In genomic region chr1:44707112-44707881, GRCh38 we compare ENCODE assay signal across 11 cellular contexts. TPM values are rescaled to one million over a fixed set of nuclear protein-coding genes. Genes with fewer than 3 reads are reported as not detected.
DNase-seq lines count a peak whose midpoint lies in the region; ATAC-seq, FAIRE-seq and TF ChIP-seq lines count a peak whose summit lies in the region.
"Had no signal": no experiment of that assay in that cellular context is flagged by ENCODE, and none has a peak within 500 bp of the region (broad histone marks: within the 10 kb centered on the region; RNA-seq: fewer than 3 reads in every experiment).

No MANE protein-coding gene starts in this region.

- peak overlapping the region; percentile 33; the same call in 1 of the 2 replicates for H3K27ac ChIP-seq in IMR-90 (ENCODE audit: insufficient read depth, low read length)
- no peak overlapping the region for H3K27ac ChIP-seq in GM12878 (ENCODE audit: control insufficient read depth, insufficient read depth)
- no peak overlapping the region for H3K27ac ChIP-seq in tibial nerve
- H3K27ac ChIP-seq in uterus: no peak overlapping the region
- H3K27ac ChIP-seq: SK-N-MC, testis had no signal

- SMC1A ChIA-PET in GM12878 (lab: Charles Lee; ENCODE audit: uncharacterized antibody, unreplicated experiment): interaction anchor here (0.6 to 1.6 kb wide), 5 partner anchors 10 to 68 kb away, joined by 3 to 11 read pairs (median 4); partner anchors contain the start of gene RPS8

- peak overlapping the region; percentile 73 for H2AFZ ChIP-seq in IMR-90 (replicated peaks; ENCODE audit: low read length, poor library complexity)
- H2AFZ ChIP-seq in GM12878 (ENCODE audit: control insufficient read depth, low read depth, low read length): peak overlapping the region; percentile 57

- no peak for FAIRE-seq in GM12878 (lab: Jason Lieb, UNC)

- in situ Hi-C loops in IMR-90 (cut with MboI; ENCODE audit: low sequenced_read_pairs): no loop called here
- in situ Hi-C loops in GM12878 (cut with MboI): no loop called here

- H3K18ac ChIP-seq in IMR-90 (ENCODE audit: low read depth, low read length): peak overlapping the region; percentile 24; the same call in 1 of the 2 replicates

- no peak for TF ChIP-seq POLR2A in IMR-90 (IDR thresholded peaks at IDR 0.05; ENCODE audit: low read depth, low read length)
- no peak for TF ChIP-seq POLR2A in GM12878 (IDR thresholded peaks at IDR 0.05; ENCODE audit: low read depth, low read length)
- no peak for TF ChIP-seq POLR2A in tibial nerve (IDR thresholded peaks at IDR 0.05)
- no peak for TF ChIP-seq POLR2A in uterus (IDR thresholded peaks at IDR 0.05)

- no peak overlapping the region for H4K91ac ChIP-seq in IMR-90 (ENCODE audit: insufficient read depth, low read depth, low read length)

- intact Hi-C loops in IMR-90 (cut with micrococcal nuclease): no loop called here
- intact Hi-C loops in GM12878 (cut with micrococcal nuclease; ENCODE audit: unreplicated experiment): no loop called here
- intact Hi-C loops in uterus (cut with DNase I; ENCODE audit: low total_unique reads): no loop called here

- H4K8ac ChIP-seq in IMR-90 (ENCODE audit: low read depth in 2 of 2, low read length in 2 of 2): peak overlapping the region in 1 of 2 experiments; percentile 69; a peak in 2 of 4 replicates

- no peak for TF ChIP-seq CTCF in IMR-90 (conservative IDR thresholded peaks at IDR 0.05; ENCODE audit: low read depth, low read length)
- no peak for TF ChIP-seq CTCF in GM12878 (IDR thresholded peaks at IDR 0.05 in 2 of 3, conservative IDR thresholded peaks at IDR 0.05 in 1 of 3; ENCODE audit: control insufficient read depth in 2 of 3, extremely low read depth in 1 of 3, insufficient read depth in 1 of 3, low read depth in 3 of 3, low read length in 3 of 3)
- TF ChIP-seq CTCF in tibial nerve (IDR thresholded peaks at IDR 0.05): no peak
- TF ChIP-seq CTCF in uterus (IDR thresholded peaks at IDR 0.05): no peak

- TF ChIP-seq RAD21 in IMR-90 (IDR thresholded peaks at IDR 0.05; ENCODE audit: low read length) (no peak), GM12878 (IDR thresholded peaks at IDR 0.05; ENCODE audit: insufficient read depth, low read depth, low read length) (no peak)

- peak overlapping the region; percentile 37 for H3K4ac ChIP-seq in IMR-90 (ENCODE audit: low read depth, low read length)

- peak overlapping the region; percentile 81 for H2BK5ac ChIP-seq in IMR-90 (ENCODE audit: low read depth, low read length, poor library complexity, severe bottlenecking)

- BruUV-seq in IMR-90 (replicated peaks; lab: Mats Ljungman, UMichigan): no TSS peak
- no TSS peak for BruUV-seq in GM12878 (replicated peaks; lab: Mats Ljungman, UMichigan)

- no peak overlapping the region for H3K9ac ChIP-seq in IMR-90 (ENCODE audit: low read depth, low read length)
- H3K9ac ChIP-seq in GM12878 (ENCODE audit: control insufficient read depth, insufficient read depth, low read length): no peak overlapping the region

- peak overlapping the region; percentile 75; the same call in 1 of the 2 replicates for H2BK120ac ChIP-seq in IMR-90 (ENCODE audit: low read depth, low read length)

- H3K9me1 ChIP-seq in IMR-90 (ENCODE audit: insufficient read depth, low read length): peaks cover 17% of the 10 kb centered on the region

- H3K14ac ChIP-seq in IMR-90 (replicated peaks; ENCODE audit: low read depth, low read length): peak overlapping the region; percentile 37

- H3K9me3 ChIP-seq in IMR-90 (ENCODE audit: control insufficient read depth, insufficient read depth, low read length) (no peaks in the 10 kb centered on the region), GM12878 (replicated peaks; ENCODE audit: control insufficient read depth, insufficient read depth, low read length) (no peaks in the 10 kb centered on the region), tibial nerve (no peaks in the 10 kb centered on the region), uterus (no peaks in the 10 kb centered on the region)
- H3K9me3 ChIP-seq: testis had no signal

- H3K4me2 ChIP-seq in IMR-90 (ENCODE audit: low read depth, low read length) (no peak overlapping the region; the same call in 1 of the 2 replicates), GM12878 (ENCODE audit: control insufficient read depth, insufficient read depth) (peak overlapping the region; percentile 9; the same call in 1 of the 2 replicates)

- dilution Hi-C loops in IMR-90 (cut with HindIII; ENCODE audit: low sequenced_read_pairs, unreplicated experiment): no loop called here

- no peak overlapping the region for H3K23ac ChIP-seq in IMR-90 (ENCODE audit: low read depth, low read length)

- H3K4me3 ChIP-seq in IMR-90 (ENCODE audit: insufficient read depth, low read depth, low read length) (no peak overlapping the region), GM12878 (no peak overlapping the region), tibial nerve (no peak overlapping the region), uterus (no peak overlapping the region)
- H3K4me3 ChIP-seq: SK-N-MC, testis had no signal

- CTCF ChIA-PET in IMR-90 (lab: Yijun Ruan, JAX): interaction anchor here (0.6 to 1.2 kb wide), 2 partner anchors 24 to 488 kb away, joined by 3 read pairs; partner anchors contain the start of gene RNU5D-1
- CTCF ChIA-PET in GM12878 (lab: Yijun Ruan, JAX): interaction anchor here (0.8 to 1.8 kb wide), 6 partner anchors 11 to 54 kb away, joined by 3 to 16 read pairs (median 4); no protein-coding TSS in a partner anchor

- H4K5ac ChIP-seq in IMR-90 (ENCODE audit: low read depth, low read length): no peak overlapping the region

- H3K4me1 ChIP-seq in IMR-90 (ENCODE audit: control insufficient read depth, insufficient read depth, low read length) (peaks cover 6% of the 10 kb centered on the region), GM12878 (ENCODE audit: control insufficient read depth, insufficient read depth, low read length) (peaks cover 14% of the 10 kb centered on the region; the same call in 1 of the 2 replicates), tibial nerve (peaks cover 0 to 12% (median 0%) of the 10 kb centered on the region in 4 donors), uterus (no peaks in the 10 kb centered on the region)
- H3K4me1 ChIP-seq: testis had no signal

- TF ChIP-seq EP300 in GM12878 (IDR thresholded peaks at IDR 0.05; ENCODE audit: borderline replicate concordance in 1 of 2, control insufficient read depth in 1 of 2, low read depth in 2 of 2, low read length in 2 of 2) (no peak), tibial nerve (IDR thresholded peaks at IDR 0.05) (no peak)

- DNase-seq in AG20443 (ENCODE audit: low spot score) (peak; percentile 88), IMR-90 (peak; percentile 94), GM12878 (ENCODE audit: low read depth, low spot score) (no peak), kidney tubule cell (ENCODE audit: low spot score) (peak; percentile 95), tibial nerve (ENCODE audit: low spot score in 2 of 2) (no peak), uterus (no peak)
- DNase-seq: testis had no signal

- no peak overlapping the region for H3K56ac ChIP-seq in IMR-90 (ENCODE audit: extremely low read depth, insufficient read depth, low read length)

- RAD21 ChIA-PET in GM12878 (lab: Charles Lee; ENCODE audit: unreplicated experiment): interaction anchor here (0.6 to 1.4 kb wide), 4 partner anchors 12 to 155 kb away, joined by 3 to 5 read pairs (median 3); no protein-coding TSS in a partner anchor

- ATAC-seq in IMR-90 (ENCODE audit: low read depth) (peak; percentile 90), GM12878 (no peak), HG03139 (IDR thresholded peaks at IDR 0.05; ENCODE audit: unreplicated experiment) (no peak), HG03280 (IDR thresholded peaks at IDR 0.05; ENCODE audit: unreplicated experiment) (no peak)

- H2AK5ac ChIP-seq in IMR-90 (ENCODE audit: low read depth, low read length): 0 out of 2 replicates have a peak overlapping the region, but pooled peaks have one; percentile 56

- POLR2A ChIA-PET in IMR-90 (lab: Charles Lee; ENCODE audit: unreplicated experiment): no interaction called here
- POLR2A ChIA-PET in GM12878 (lab: Charles Lee): interaction anchor here (0.7 to 1.1 kb wide), 4 partner anchors 10 to 94 kb away, joined by 3 to 5 read pairs (median 4); no protein-coding TSS in a partner anchor

- no CpG with 5 or more reads among the region's 6 CpGs for WGBS in IMR-90 (ENCODE audit: extremely low coverage in 2 of 2, insufficient read length in 1 of 2), 2 experiments
- 85% methylated on average over 6 of the region's 6 CpGs for WGBS in GM12878 (ENCODE audit: insufficient coverage, insufficient replicate concordance, low lambda C conversion rate, missing lambda C conversion rate)
- 77 to 81% methylated on average over 6 of the region's 6 CpGs for WGBS in tibial nerve, 2 donors

- no peak overlapping the region for H2AK9ac ChIP-seq in IMR-90 (replicated peaks; ENCODE audit: low read depth, low read length, poor library complexity)

- H3K36me3 ChIP-seq in IMR-90 (ENCODE audit: control insufficient read depth, insufficient read depth, low read length) (no peaks in the 10 kb centered on the region), GM12878 (ENCODE audit: control insufficient read depth in 2 of 2, insufficient read depth in 2 of 2, low read length in 1 of 2) (no peaks in the 10 kb centered on the region), tibial nerve (no peaks in the 10 kb centered on the region), uterus (no peaks in the 10 kb centered on the region)

- peak overlapping the region; percentile 43; the same call in 1 of the 2 replicates for H2BK20ac ChIP-seq in IMR-90 (ENCODE audit: low read depth, low read length)

- H4K20me1 ChIP-seq in IMR-90 (ENCODE audit: insufficient read depth, low read length) (no peaks in the 10 kb centered on the region), GM12878 (ENCODE audit: control insufficient read depth, insufficient read depth) (no peaks in the 10 kb centered on the region)

- no peaks in the 10 kb centered on the region for H3K79me1 ChIP-seq in IMR-90 (ENCODE audit: low read depth in 1 of 2, low read length in 2 of 2)

- peak overlapping the region; percentile 7; the same call in 1 of the 3 replicates for H2BK15ac ChIP-seq in IMR-90 (ENCODE audit: low read depth, low read length)

- H3K27me3 ChIP-seq in IMR-90 (ENCODE audit: control insufficient read depth, insufficient read depth, low read length) (no peaks in the 10 kb centered on the region), GM12878 (replicated peaks in 1 of 2; ENCODE audit: control insufficient read depth in 2 of 2, insufficient read depth in 2 of 2, low read length in 1 of 2) (no peaks in the 10 kb centered on the region; a peak in 1 of 4 replicates), tibial nerve (no peaks in the 10 kb centered on the region), uterus (no peaks in the 10 kb centered on the region)
- H3K27me3 ChIP-seq: testis had no signal

- no peaks in the 10 kb centered on the region for H3K79me2 ChIP-seq in GM12878 (ENCODE audit: control insufficient read depth, insufficient read depth, low read length)

RNA-seq across cellular contexts. Expression of gene RNU5D-1, which starts 23.7 kb away (rescaled TPM):
- not detected in 2 replicates for total RNA-seq in IMR-90 (2012; rRNA removed)
- polyA plus RNA-seq in IMR-90 (2012; rRNA removed): not detected in 2 replicates
- not detected in 2 replicates for polyA plus RNA-seq in IMR-90 (2012; cell fraction: cytosol; rRNA removed)
- polyA plus RNA-seq in IMR-90 (2012; cell fraction: nucleus; rRNA removed; ENCODE audit: low replicate concordance): not detected in 2 replicates
- not detected in 2 replicates for total RNA-seq in GM12878 (2013; cell fraction: nucleolus; rRNA removed)
- not detected in 2 replicates for total RNA-seq in GM12878 (2014; rRNA removed)
- total RNA-seq in GM12878 (2014; rRNA removed; fragmentation: Illumina TruSeq; extraction: Trizol): not detected in 2 replicates
- not detected in 2 replicates for total RNA-seq in GM12878 (2021)
- not detected for polyA plus RNA-seq in GM12878 (2011; ENCODE audit: low read depth)
- polyA plus RNA-seq in GM12878 (2011; rRNA removed): not detected in 2 replicates
- not detected in 2 replicates for polyA plus RNA-seq in GM12878 (2011; cell fraction: cytosol; rRNA removed)
- polyA plus RNA-seq in GM12878 (2011; cell fraction: nucleus; rRNA removed): not detected in 2 replicates
- polyA plus RNA-seq in GM12878 (2012): not detected in 2 replicates
- not detected in 2 replicates for polyA plus RNA-seq in GM12878 (2014; fragmentation: Illumina TruSeq; extraction: Trizol)
- polyA plus RNA-seq in GM12878 (2014; fragmentation: Nextera tagmentation; extraction: Ambion mirVana): not detected
- not detected in 2 replicates for polyA plus RNA-seq in GM12878 (2014; rRNA removed)
- not detected for polyA plus RNA-seq in GM12878 (2016; fragmentation: Nextera tagmentation; extraction: Ambion mirVana)
- under 0.01 and 3,585 TPM in 2 replicates for polyA minus RNA-seq in GM12878 (2011; rRNA and poly(A)+ RNA removed)
- 537 and 622 TPM in 2 replicates for polyA minus RNA-seq in GM12878 (2011; cell fraction: cytosol; rRNA and poly(A)+ RNA removed)
- under 0.01 TPM in 2 replicates for polyA minus RNA-seq in GM12878 (2011; cell fraction: nucleus; rRNA and poly(A)+ RNA removed)
- not detected for total RNA-seq in tibial nerve
- not detected for total RNA-seq in uterus
- total RNA-seq: naive thymus-derived CD4-positive, alpha-beta T cell; testis had no signal
- polyA plus RNA-seq: naive thymus-derived CD4-positive, alpha-beta T cell had no signal

RNA-seq across cellular contexts. Expression of gene KIF2C, which starts 32.3 kb away (rescaled TPM):
- total RNA-seq in IMR-90 (2012; rRNA removed): 40.5 and 45.0 TPM in 2 replicates
- polyA plus RNA-seq in IMR-90 (2012; rRNA removed): 30.7 and 31.6 TPM in 2 replicates
- polyA plus RNA-seq in IMR-90 (2012; cell fraction: cytosol; rRNA removed): 8.4 and 16.7 TPM in 2 replicates
- 20.0 and 30.2 TPM in 2 replicates for polyA plus RNA-seq in IMR-90 (2012; cell fraction: nucleus; rRNA removed; ENCODE audit: low replicate concordance)
- total RNA-seq in GM12878 (2013; cell fraction: nucleolus; rRNA removed): 36.3 and 49.0 TPM in 2 replicates
- total RNA-seq in GM12878 (2014; rRNA removed): 73.1 and 78.7 TPM in 2 replicates
- 80.7 and 85.6 TPM in 2 replicates for total RNA-seq in GM12878 (2014; rRNA removed; fragmentation: Illumina TruSeq; extraction: Trizol)
- total RNA-seq in GM12878 (2021): 75.0 and 81.9 TPM in 2 replicates
- 21.7 TPM for polyA plus RNA-seq in GM12878 (2011; ENCODE audit: low read depth)
- polyA plus RNA-seq in GM12878 (2011; rRNA removed): 95.0 and 97.8 TPM in 2 replicates
- 90.6 and 93.2 TPM in 2 replicates for polyA plus RNA-seq in GM12878 (2011; cell fraction: cytosol; rRNA removed)
- polyA plus RNA-seq in GM12878 (2011; cell fraction: nucleus; rRNA removed): 108 and 123 TPM in 2 replicates
- 30.7 and 38.9 TPM in 2 replicates for polyA plus RNA-seq in GM12878 (2012)
- 88.9 and 99.3 TPM in 2 replicates for polyA plus RNA-seq in GM12878 (2014; fragmentation: Illumina TruSeq; extraction: Trizol)
- 10 to 100 TPM; 42.3 to 45.5 TPM for polyA plus RNA-seq in GM12878 (2014; fragmentation: Nextera tagmentation; extraction: Ambion mirVana)
- polyA plus RNA-seq in GM12878 (2014; rRNA removed): 70.8 and 75.1 TPM in 2 replicates
- polyA plus RNA-seq in GM12878 (2016; fragmentation: Nextera tagmentation; extraction: Ambion mirVana): 100 to 1,000 TPM in 1 of 2 experiments, 10 to 100 TPM in 1; 99.3 to 104 TPM
- polyA minus RNA-seq in GM12878 (2011; rRNA and poly(A)+ RNA removed): 107 and 133 TPM in 2 replicates
- polyA minus RNA-seq in GM12878 (2011; cell fraction: cytosol; rRNA and poly(A)+ RNA removed): 30.5 and 36.8 TPM in 2 replicates
- polyA minus RNA-seq in GM12878 (2011; cell fraction: nucleus; rRNA and poly(A)+ RNA removed): 28.8 and 38.6 TPM in 2 replicates
- 1 to 10 TPM in 2 of 4 donors, under 1 TPM in 1, not detected in 1; 0.63 to 3.3 (median 2.7) TPM for total RNA-seq in tibial nerve
- 10 to 100 TPM in 1 of 4 donors, under 1 TPM in 1, not detected in 2; 0.64 to 15.1 TPM for total RNA-seq in uterus

RNA-seq across cellular contexts. Expression of gene ARMH1, which starts 32.8 kb away (rescaled TPM):
- total RNA-seq in IMR-90 (2012; rRNA removed): 0.28 and 0.36 TPM in 2 replicates
- 0.72 and 1.1 TPM in 2 replicates for polyA plus RNA-seq in IMR-90 (2012; rRNA removed)
- polyA plus RNA-seq in IMR-90 (2012; cell fraction: cytosol; rRNA removed): 0.33 TPM in 1 of 2 replicates, not detected in the other
- polyA plus RNA-seq in IMR-90 (2012; cell fraction: nucleus; rRNA removed; ENCODE audit: low replicate concordance): 15.3 and 21.0 TPM in 2 replicates
- 3.4 and 5.6 TPM in 2 replicates for total RNA-seq in GM12878 (2013; cell fraction: nucleolus; rRNA removed)
- 17.1 and 26.5 TPM in 2 replicates for total RNA-seq in GM12878 (2014; rRNA removed)
- 8.5 and 10.3 TPM in 2 replicates for total RNA-seq in GM12878 (2014; rRNA removed; fragmentation: Illumina TruSeq; extraction: Trizol)
- 15.9 and 18.1 TPM in 2 replicates for total RNA-seq in GM12878 (2021)
- polyA plus RNA-seq in GM12878 (2011; ENCODE audit: low read depth): 0.87 TPM
- 1.7 and 2.6 TPM in 2 replicates for polyA plus RNA-seq in GM12878 (2011; rRNA removed)
- 2.3 and 4.7 TPM in 2 replicates for polyA plus RNA-seq in GM12878 (2011; cell fraction: cytosol; rRNA removed)
- polyA plus RNA-seq in GM12878 (2011; cell fraction: nucleus; rRNA removed): 36.5 and 40.7 TPM in 2 replicates
- 7.7 and 10.3 TPM in 2 replicates for polyA plus RNA-seq in GM12878 (2012)
- polyA plus RNA-seq in GM12878 (2014; fragmentation: Illumina TruSeq; extraction: Trizol): 3.8 and 8.3 TPM in 2 replicates
- 1 to 10 TPM in 1 of 2 experiments, under 1 TPM in 1; 0.93 to 1.8 TPM for polyA plus RNA-seq in GM12878 (2014; fragmentation: Nextera tagmentation; extraction: Ambion mirVana)
- 43.9 and 45.9 TPM in 2 replicates for polyA plus RNA-seq in GM12878 (2014; rRNA removed)
- 1 to 10 TPM; 5.6 to 8.1 TPM for polyA plus RNA-seq in GM12878 (2016; fragmentation: Nextera tagmentation; extraction: Ambion mirVana)
- polyA minus RNA-seq in GM12878 (2011; rRNA and poly(A)+ RNA removed): 0.80 and 1.3 TPM in 2 replicates
- not detected in 2 replicates for polyA minus RNA-seq in GM12878 (2011; cell fraction: cytosol; rRNA and poly(A)+ RNA removed)
- 0.48 and 1.9 TPM in 2 replicates for polyA minus RNA-seq in GM12878 (2011; cell fraction: nucleus; rRNA and poly(A)+ RNA removed)
- total RNA-seq in tibial nerve: 1 to 10 TPM in 3 of 4 donors, under 1 TPM in 1; 0.66 to 7.1 (median 2.9) TPM
- 1 to 10 TPM in 3 of 4 donors, not detected in 1; 2.7 to 7.7 (median 5.2) TPM for total RNA-seq in uterus

RNA-seq across cellular contexts. Expression of gene TMEM53, which starts 33.0 kb away (rescaled TPM):
- total RNA-seq in IMR-90 (2012; rRNA removed) (2.2 and 2.7 TPM in 2 replicates), GM12878 (2014; rRNA removed) (11.7 and 16.7 TPM in 2 replicates), GM12878 (2014; rRNA removed; fragmentation: Illumina TruSeq; extraction: Trizol) (6.9 and 7.1 TPM in 2 replicates), GM12878 (2021) (13.2 and 13.8 TPM in 2 replicates), tibial nerve (10 to 100 TPM in 2 of 4 donors, 1 to 10 TPM in 2; 7.2 to 10.5 (median 9.5) TPM), uterus (1 to 10 TPM in 3 of 4 donors, not detected in 1; 1.5 to 5.4 (median 3.8) TPM)
- polyA plus RNA-seq in IMR-90 (2012; rRNA removed) (6.3 and 8.1 TPM in 2 replicates), GM12878 (2011; rRNA removed) (3.8 and 6.6 TPM in 2 replicates), GM12878 (2014; fragmentation: Illumina TruSeq; extraction: Trizol) (4.6 and 8.4 TPM in 2 replicates), GM12878 (2014; fragmentation: Nextera tagmentation; extraction: Ambion mirVana) (1 to 10 TPM; 3.1 to 6.2 TPM), GM12878 (2014; rRNA removed) (17.4 and 18.4 TPM in 2 replicates), GM12878 (2016; fragmentation: Nextera tagmentation; extraction: Ambion mirVana) (10 to 100 TPM; 22.5 to 23.9 TPM)
- 6.7 and 9.4 TPM in 2 replicates for polyA plus RNA-seq in IMR-90 (2012; cell fraction: cytosol; rRNA removed)
- 3.1 and 5.5 TPM in 2 replicates for polyA plus RNA-seq in IMR-90 (2012; cell fraction: nucleus; rRNA removed; ENCODE audit: low replicate concordance)
- 6.8 and 6.9 TPM in 2 replicates for total RNA-seq in GM12878 (2013; cell fraction: nucleolus; rRNA removed)
- polyA plus RNA-seq in GM12878 (2011; ENCODE audit: low read depth): 4.5 TPM
- 15.3 and 18.0 TPM in 2 replicates for polyA plus RNA-seq in GM12878 (2011; cell fraction: cytosol; rRNA removed)
- polyA plus RNA-seq in GM12878 (2011; cell fraction: nucleus; rRNA removed): 10.2 and 12.0 TPM in 2 replicates
- polyA plus RNA-seq in GM12878 (2012): 10.5 and 12.2 TPM in 2 replicates
- polyA minus RNA-seq in GM12878 (2011; rRNA and poly(A)+ RNA removed): 5.7 and 11.4 TPM in 2 replicates
- polyA minus RNA-seq in GM12878 (2011; cell fraction: cytosol; rRNA and poly(A)+ RNA removed): 5.7 and 6.1 TPM in 2 replicates
- polyA minus RNA-seq in GM12878 (2011; cell fraction: nucleus; rRNA and poly(A)+ RNA removed): 2.7 and 3.1 TPM in 2 replicates

Comparison
In these comparisons a context has a peak if more than half of its experiments do, and no peak if none do; other contexts are left out.
1. DNase-seq: peak in AG20443 (single experiment), IMR-90 (single experiment) and kidney tubule cell (single experiment); none in GM12878 (single experiment), tibial nerve (0 of 2) and uterus (0 of 2).